ENCODE assay signal across 1 cellular context in the genomic region with DNA sequence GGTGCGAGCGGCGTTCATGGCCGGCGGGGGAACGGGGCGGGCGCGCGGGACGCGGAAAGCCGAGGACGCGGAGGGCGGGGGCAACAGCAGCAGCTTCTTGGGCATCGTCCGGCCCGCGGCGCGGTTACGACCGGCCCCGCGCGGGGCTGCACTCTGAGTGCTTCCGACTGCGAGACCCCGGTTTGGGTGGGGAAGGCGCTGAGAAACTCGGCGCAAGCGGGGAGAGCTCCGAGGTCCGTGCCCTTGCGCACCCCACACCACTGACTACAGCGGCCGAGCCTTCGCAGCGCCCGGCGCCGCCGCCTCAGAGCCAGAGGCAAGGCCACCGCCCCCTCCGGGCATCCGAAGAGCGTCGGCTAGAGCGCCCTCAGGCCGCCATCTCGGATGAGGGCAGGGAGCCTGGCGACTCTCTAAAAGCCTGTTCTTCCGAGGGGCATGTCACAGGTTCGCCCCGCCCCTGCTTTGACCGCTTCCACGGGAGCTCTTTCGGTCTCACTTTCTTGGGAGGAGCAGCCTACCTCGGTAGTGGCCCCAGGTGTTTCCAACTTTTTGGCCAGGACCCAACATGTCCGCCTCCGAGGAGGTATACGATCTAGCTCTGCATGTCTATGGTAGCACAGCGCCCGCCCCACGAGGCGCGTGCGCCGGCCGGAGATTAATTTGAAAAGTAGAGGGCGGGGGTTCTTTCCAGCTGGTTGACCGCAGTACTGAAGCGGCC.
TF ChIP-seq lines count a peak whose summit lies in the region.

A gene with protein sequence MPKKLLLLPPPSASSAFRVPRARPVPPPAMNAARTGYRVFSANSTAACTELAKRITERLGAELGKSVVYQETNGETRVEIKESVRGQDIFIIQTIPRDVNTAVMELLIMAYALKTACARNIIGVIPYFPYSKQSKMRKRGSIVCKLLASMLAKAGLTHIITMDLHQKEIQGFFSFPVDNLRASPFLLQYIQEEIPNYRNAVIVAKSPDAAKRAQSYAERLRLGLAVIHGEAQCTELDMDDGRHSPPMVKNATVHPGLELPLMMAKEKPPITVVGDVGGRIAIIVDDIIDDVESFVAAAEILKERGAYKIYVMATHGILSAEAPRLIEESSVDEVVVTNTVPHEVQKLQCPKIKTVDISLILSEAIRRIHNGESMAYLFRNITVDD (minus strand): TSS at position 318 of the 718 bp plus-strand sequence. CDS start 213 bp downstream, at position 105.

TF ChIP-seq in HEK293, 187 proteins besides CTCF, POLR2A, EP300 and RAD21 (continued from another document and continues in another):
- TF ChIP-seq, protein P1, sequence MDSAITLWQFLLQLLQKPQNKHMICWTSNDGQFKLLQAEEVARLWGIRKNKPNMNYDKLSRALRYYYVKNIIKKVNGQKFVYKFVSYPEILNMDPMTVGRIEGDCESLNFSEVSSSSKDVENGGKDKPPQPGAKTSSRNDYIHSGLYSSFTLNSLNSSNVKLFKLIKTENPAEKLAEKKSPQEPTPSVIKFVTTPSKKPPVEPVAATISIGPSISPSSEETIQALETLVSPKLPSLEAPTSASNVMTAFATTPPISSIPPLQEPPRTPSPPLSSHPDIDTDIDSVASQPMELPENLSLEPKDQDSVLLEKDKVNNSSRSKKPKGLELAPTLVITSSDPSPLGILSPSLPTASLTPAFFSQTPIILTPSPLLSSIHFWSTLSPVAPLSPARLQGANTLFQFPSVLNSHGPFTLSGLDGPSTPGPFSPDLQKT (IDR thresholded peaks at IDR 0.05; ENCODE audit: borderline replicate concordance, low read depth, low read length), result no peak
- TF ChIP-seq ZNF354C (tag by site-specific recombination; IDR thresholded peaks at IDR 0.05; ENCODE audit: borderline replicate concordance, low read depth) (no peak), SALL2 (tag by site-specific recombination; IDR thresholded peaks at IDR 0.05; ENCODE audit: borderline replicate concordance) (no peak), ZNF629 (tag by site-specific recombination; IDR thresholded peaks at IDR 0.05) (peak; percentile 91), ZNF146 (tag by site-specific recombination; IDR thresholded peaks at IDR 0.05) (peak; percentile 21; the same call in 1 of the 2 replicates), IKZF3 (tag by site-specific recombination; IDR thresholded peaks at IDR 0.05) (0 out of 2 replicates have a peak, but pooled peaks have one; percentile 19), ZNF549 (tag by site-specific recombination; IDR thresholded peaks at IDR 0.05) (no peak), ZNF514 (tag by site-specific recombination; IDR thresholded peaks at IDR 0.05) (no peak), ZNF843 (tag by site-specific recombination; IDR thresholded peaks at IDR 0.05) (peak; percentile 88), GFI1B (tag by site-specific recombination; IDR thresholded peaks at IDR 0.05) (no peak), ZNF140 (tag by site-specific recombination; IDR thresholded peaks at IDR 0.05) (no peak), ZNF19 (tag by site-specific recombination; IDR thresholded peaks at IDR 0.05; ENCODE audit: low read depth) (no peak), ZNF785 (tag by site-specific recombination; IDR thresholded peaks at IDR 0.05) (peak; percentile 64; the same call in 1 of the 2 replicates), ZNF654 (tag by site-specific recombination; IDR thresholded peaks at IDR 0.05; ENCODE audit: low read depth) (no peak), TCF7L2 (IDR thresholded peaks at IDR 0.05; ENCODE audit: borderline replicate concordance, low read depth, low read length) (no peak), WT1 (tag by site-specific recombination; IDR thresholded peaks at IDR 0.05) (peak; percentile 43; the same call in 1 of the 2 replicates), ZNF366 (tag by site-specific recombination; conservative IDR thresholded peaks at IDR 0.05) (no peak), ZFP37 (tag by site-specific recombination; IDR thresholded peaks at IDR 0.05) (peak; percentile 49), ZNF660 (tag by site-specific recombination; IDR thresholded peaks at IDR 0.05) (no peak; the same call in 1 of the 2 replicates), BCL11B (tag by site-specific recombination; IDR thresholded peaks at IDR 0.05; ENCODE audit: low read depth) (peak; percentile 81; the same call in 1 of the 2 replicates), ZNF184 (tag by site-specific recombination; IDR thresholded peaks at IDR 0.05) (no peak), ZBTB20 (tag by site-specific recombination; IDR thresholded peaks at IDR 0.05) (peak; percentile 88), ZNF157 (tag by site-specific recombination; IDR thresholded peaks at IDR 0.05) (no peak), ZFP69B (tag by site-specific recombination; IDR thresholded peaks at IDR 0.05) (peak; percentile 67; the same call in 1 of the 2 replicates), ZNF792 (tag by site-specific recombination; IDR thresholded peaks at IDR 0.05) (no peak), ZNF324 (tag by site-specific recombination; IDR thresholded peaks at IDR 0.05) (peak; percentile 99), SETDB1 (IDR thresholded peaks at IDR 0.05; ENCODE audit: insufficient read length, low read length) (no peak), BCL11A (tag by site-specific recombination; IDR thresholded peaks at IDR 0.05; ENCODE audit: low read depth) (peak; percentile 54; the same call in 1 of the 2 replicates), ZNF585B (tag by site-specific recombination; IDR thresholded peaks at IDR 0.05) (no peak), ZNF707 (tag by site-specific recombination; IDR thresholded peaks at IDR 0.05) (no peak), ZNF510 (tag by site-specific recombination; IDR thresholded peaks at IDR 0.05; ENCODE audit: insufficient replicate concordance) (no peak), ZNF623 (tag by site-specific recombination; IDR thresholded peaks at IDR 0.05) (no peak; the same call in 1 of the 2 replicates), ZSCAN23 (tag by site-specific recombination; IDR thresholded peaks at IDR 0.05) (peak; percentile 89), ZNF202 (tag by site-specific recombination; IDR thresholded peaks at IDR 0.05; ENCODE audit: borderline replicate concordance) (no peak), ZNF658 (tag by site-specific recombination; IDR thresholded peaks at IDR 0.05) (no peak)
- TF ChIP-seq, protein P2, sequence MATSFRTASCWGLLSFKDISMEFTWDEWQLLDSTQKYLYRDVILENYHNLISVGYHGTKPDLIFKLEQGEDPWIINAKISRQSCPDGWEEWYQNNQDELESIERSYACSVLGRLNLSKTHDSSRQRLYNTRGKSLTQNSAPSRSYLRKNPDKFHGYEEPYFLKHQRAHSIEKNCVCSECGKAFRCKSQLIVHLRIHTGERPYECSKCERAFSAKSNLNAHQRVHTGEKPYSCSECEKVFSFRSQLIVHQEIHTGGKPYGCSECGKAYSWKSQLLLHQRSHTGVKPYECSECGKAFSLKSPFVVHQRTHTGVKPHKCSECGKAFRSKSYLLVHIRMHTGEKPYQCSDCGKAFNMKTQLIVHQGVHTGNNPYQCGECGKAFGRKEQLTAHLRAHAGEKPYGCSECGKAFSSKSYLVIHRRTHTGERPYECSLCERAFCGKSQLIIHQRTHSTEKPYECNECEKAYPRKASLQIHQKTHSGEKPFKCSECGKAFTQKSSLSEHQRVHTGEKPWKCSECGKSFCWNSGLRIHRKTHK (tag by site-specific recombination; IDR thresholded peaks at IDR 0.05), result no peak
- TF ChIP-seq, protein P3, sequence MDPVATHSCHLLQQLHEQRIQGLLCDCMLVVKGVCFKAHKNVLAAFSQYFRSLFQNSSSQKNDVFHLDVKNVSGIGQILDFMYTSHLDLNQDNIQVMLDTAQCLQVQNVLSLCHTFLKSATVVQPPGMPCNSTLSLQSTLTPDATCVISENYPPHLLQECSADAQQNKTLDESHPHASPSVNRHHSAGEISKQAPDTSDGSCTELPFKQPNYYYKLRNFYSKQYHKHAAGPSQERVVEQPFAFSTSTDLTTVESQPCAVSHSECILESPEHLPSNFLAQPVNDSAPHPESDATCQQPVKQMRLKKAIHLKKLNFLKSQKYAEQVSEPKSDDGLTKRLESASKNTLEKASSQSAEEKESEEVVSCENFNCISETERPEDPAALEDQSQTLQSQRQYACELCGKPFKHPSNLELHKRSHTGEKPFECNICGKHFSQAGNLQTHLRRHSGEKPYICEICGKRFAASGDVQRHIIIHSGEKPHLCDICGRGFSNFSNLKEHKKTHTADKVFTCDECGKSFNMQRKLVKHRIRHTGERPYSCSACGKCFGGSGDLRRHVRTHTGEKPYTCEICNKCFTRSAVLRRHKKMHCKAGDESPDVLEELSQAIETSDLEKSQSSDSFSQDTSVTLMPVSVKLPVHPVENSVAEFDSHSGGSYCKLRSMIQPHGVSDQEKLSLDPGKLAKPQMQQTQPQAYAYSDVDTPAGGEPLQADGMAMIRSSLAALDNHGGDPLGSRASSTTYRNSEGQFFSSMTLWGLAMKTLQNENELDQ (tag by site-specific recombination; IDR thresholded peaks at IDR 0.05; ENCODE audit: low read depth), result no peak
- TF ChIP-seq, protein P4, sequence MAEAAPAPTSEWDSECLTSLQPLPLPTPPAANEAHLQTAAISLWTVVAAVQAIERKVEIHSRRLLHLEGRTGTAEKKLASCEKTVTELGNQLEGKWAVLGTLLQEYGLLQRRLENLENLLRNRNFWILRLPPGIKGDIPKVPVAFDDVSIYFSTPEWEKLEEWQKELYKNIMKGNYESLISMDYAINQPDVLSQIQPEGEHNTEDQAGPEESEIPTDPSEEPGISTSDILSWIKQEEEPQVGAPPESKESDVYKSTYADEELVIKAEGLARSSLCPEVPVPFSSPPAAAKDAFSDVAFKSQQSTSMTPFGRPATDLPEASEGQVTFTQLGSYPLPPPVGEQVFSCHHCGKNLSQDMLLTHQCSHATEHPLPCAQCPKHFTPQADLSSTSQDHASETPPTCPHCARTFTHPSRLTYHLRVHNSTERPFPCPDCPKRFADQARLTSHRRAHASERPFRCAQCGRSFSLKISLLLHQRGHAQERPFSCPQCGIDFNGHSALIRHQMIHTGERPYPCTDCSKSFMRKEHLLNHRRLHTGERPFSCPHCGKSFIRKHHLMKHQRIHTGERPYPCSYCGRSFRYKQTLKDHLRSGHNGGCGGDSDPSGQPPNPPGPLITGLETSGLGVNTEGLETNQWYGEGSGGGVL (tag by site-specific recombination; IDR thresholded peaks at IDR 0.05), result 0 out of 2 replicates have a peak, but pooled peaks have one; percentile 5
- TF ChIP-seq, protein P5, sequence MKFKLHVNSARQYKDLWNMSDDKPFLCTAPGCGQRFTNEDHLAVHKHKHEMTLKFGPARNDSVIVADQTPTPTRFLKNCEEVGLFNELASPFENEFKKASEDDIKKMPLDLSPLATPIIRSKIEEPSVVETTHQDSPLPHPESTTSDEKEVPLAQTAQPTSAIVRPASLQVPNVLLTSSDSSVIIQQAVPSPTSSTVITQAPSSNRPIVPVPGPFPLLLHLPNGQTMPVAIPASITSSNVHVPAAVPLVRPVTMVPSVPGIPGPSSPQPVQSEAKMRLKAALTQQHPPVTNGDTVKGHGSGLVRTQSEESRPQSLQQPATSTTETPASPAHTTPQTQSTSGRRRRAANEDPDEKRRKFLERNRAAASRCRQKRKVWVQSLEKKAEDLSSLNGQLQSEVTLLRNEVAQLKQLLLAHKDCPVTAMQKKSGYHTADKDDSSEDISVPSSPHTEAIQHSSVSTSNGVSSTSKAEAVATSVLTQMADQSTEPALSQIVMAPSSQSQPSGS (tag by site-specific recombination; IDR thresholded peaks at IDR 0.05; ENCODE audit: low read depth), result no peak
- TF ChIP-seq, protein P6, sequence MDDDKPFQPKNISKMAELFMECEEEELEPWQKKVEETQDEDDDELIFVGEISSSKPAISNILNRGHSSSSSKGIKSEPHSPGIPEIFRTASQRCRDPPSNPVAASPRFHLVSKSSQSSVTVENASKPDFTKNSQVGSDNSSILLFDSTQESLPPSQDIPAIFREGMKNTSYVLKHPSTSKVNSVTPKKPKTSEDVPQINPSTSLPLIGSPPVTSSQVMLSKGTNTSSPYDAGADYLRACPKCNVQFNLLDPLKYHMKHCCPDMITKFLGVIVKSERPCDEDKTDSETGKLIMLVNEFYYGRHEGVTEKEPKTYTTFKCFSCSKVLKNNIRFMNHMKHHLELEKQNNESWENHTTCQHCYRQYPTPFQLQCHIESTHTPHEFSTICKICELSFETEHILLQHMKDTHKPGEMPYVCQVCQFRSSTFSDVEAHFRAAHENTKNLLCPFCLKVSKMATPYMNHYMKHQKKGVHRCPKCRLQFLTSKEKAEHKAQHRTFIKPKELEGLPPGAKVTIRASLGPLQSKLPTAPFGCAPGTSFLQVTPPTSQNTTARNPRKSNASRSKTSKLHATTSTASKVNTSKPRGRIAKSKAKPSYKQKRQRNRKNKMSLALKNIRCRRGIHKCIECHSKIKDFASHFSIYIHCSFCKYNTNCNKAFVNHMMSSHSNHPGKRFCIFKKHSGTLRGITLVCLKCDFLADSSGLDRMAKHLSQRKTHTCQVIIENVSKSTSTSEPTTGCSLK (tag by site-specific recombination; IDR thresholded peaks at IDR 0.05), result no peak
- TF ChIP-seq, protein P7, sequence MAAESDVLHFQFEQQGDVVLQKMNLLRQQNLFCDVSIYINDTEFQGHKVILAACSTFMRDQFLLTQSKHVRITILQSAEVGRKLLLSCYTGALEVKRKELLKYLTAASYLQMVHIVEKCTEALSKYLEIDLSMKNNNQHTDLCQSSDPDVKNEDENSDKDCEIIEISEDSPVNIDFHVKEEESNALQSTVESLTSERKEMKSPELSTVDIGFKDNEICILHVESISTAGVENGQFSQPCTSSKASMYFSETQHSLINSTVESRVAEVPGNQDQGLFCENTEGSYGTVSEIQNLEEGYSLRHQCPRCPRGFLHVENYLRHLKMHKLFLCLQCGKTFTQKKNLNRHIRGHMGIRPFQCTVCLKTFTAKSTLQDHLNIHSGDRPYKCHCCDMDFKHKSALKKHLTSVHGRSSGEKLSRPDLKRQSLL (tag by site-specific recombination; IDR thresholded peaks at IDR 0.05), result no peak
- TF ChIP-seq, protein P8, sequence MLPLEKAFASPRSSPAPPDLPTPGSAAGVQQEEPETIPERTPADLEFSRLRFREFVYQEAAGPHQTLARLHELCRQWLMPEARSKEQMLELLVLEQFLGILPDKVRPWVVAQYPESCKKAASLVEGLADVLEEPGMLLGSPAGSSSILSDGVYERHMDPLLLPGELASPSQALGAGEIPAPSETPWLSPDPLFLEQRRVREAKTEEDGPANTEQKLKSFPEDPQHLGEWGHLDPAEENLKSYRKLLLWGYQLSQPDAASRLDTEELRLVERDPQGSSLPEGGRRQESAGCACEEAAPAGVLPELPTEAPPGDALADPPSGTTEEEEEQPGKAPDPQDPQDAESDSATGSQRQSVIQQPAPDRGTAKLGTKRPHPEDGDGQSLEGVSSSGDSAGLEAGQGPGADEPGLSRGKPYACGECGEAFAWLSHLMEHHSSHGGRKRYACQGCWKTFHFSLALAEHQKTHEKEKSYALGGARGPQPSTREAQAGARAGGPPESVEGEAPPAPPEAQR (tag by site-specific recombination; IDR thresholded peaks at IDR 0.05), result no peak
